Comparison of ENCODE assay signal across 9 cellular contexts in genomic region chr9:19085295-19085694, GRCh38. TPM values are rescaled to one million over a fixed set of nuclear protein-coding genes. Genes with fewer than 3 reads are reported as not detected.
A peak's percentile ranks its signal among the peaks of the same experiment; 100 is the strongest.
DNase-seq lines count a peak whose midpoint lies in the region; ATAC-seq, FAIRE-seq and TF ChIP-seq lines count a peak whose summit lies in the region.
"Had no signal": no experiment of that assay in that cellular context is flagged by ENCODE, and none has a peak within 500 bp of the region (broad histone marks: within the 10 kb centered on the region; RNA-seq: fewer than 3 reads in every experiment).

No MANE protein-coding gene starts in this region.

- TF ChIP-seq CTCF in NB4 (IDR thresholded peaks at IDR 0.05; ENCODE audit: low read depth, low read length): peak; percentile 56
- TF ChIP-seq CTCF in bronchial epithelial cell (IDR thresholded peaks at IDR 0.05; ENCODE audit: insufficient read depth, low read length, severe bottlenecking): peak; percentile 37
- TF ChIP-seq CTCF in gastrocnemius medialis (IDR thresholded peaks at IDR 0.05 in 4 of 5, conservative IDR thresholded peaks at IDR 0.05 in 1 of 5): peak in 3 of 5 experiments; percentile 19 to 39 (median 28)
- no peak for TF ChIP-seq CTCF in coronary artery (IDR thresholded peaks at IDR 0.05)

- H3K27ac ChIP-seq in gastrocnemius medialis (no peak overlapping the region), aorta (ENCODE audit: low read depth in 1 of 2, low read length in 2 of 2) (no peak overlapping the region), coronary artery (no peak overlapping the region)
- H3K27ac ChIP-seq: skin epidermis had no signal

- H3K4me3 ChIP-seq in NB4 (ENCODE audit: low read depth, low read length): no peak overlapping the region
- H3K4me3 ChIP-seq in bronchial epithelial cell (ENCODE audit: low read depth, low read length): no peak overlapping the region
- H3K4me3 ChIP-seq in gastrocnemius medialis: no peak overlapping the region
- no peak overlapping the region for H3K4me3 ChIP-seq in aorta (ENCODE audit: low read length in 2 of 2)
- no peak overlapping the region for H3K4me3 ChIP-seq in coronary artery
- H3K4me3 ChIP-seq: skin epidermis had no signal

- no peaks in the 10 kb centered on the region for H3K27me3 Mint-ChIP-seq in activated naive CD4-positive, alpha-beta T cell treated with anti-CD3 and anti-CD28 coated beads, Interleukin-2, amount 10 ng/mL, durations not matched to agents 7 days and 5 days

- H3K4me3 Mint-ChIP-seq in activated naive CD4-positive, alpha-beta T cell treated with anti-CD3 and anti-CD28 coated beads, Interleukin-2, amount 10 ng/mL, durations not matched to agents 7 days and 5 days: no peak overlapping the region

- H3K36me3 Mint-ChIP-seq in activated naive CD4-positive, alpha-beta T cell treated with anti-CD3 and anti-CD28 coated beads, Interleukin-2, amount 10 ng/mL, durations not matched to agents 7 days and 5 days: peaks cover 38% of the 10 kb centered on the region

- no peak for DNase-seq in activated naive CD4-positive, alpha-beta T cell treated with anti-CD3 and anti-CD28 coated beads, Interleukin-2, amount 10 ng/mL, durations not matched to agents 7 days and 5 days
- DNase-seq in activated naive CD4-positive, alpha-beta T cell treated with Interleukin-2 at 50 U/mL for 16 hours: no peak
- DNase-seq in NB4 (ENCODE audit: low read depth) (peak; percentile 64), bronchial epithelial cell (ENCODE audit: low read depth) (peak; percentile 46), gastrocnemius medialis (no peak), aorta (no peak), coronary artery (ENCODE audit: low spot score) (no peak)

- CTCF ChIA-PET in activated naive CD4-positive, alpha-beta T cell treated with anti-CD3 and anti-CD28 coated beads, Interleukin-2, amount 10 ng/mL, durations not matched to agents 7 days and 5 days (lab: Charles Lee): interaction anchor here (0.7 to 7.3 kb wide), 16 partner anchors 9 to 372 kb away, joined by 3 to 63 read pairs (median 4); partner anchors contain the start of gene RRAGA

- no peaks in the 10 kb centered on the region for H3K4me1 ChIP-seq in gastrocnemius medialis
- H3K4me1 ChIP-seq in aorta (ENCODE audit: control insufficient read depth in 1 of 2, insufficient read depth in 2 of 2, low read length in 2 of 2): no peaks in the 10 kb centered on the region

- FAIRE-seq in bronchial epithelial cell (lab: Jason Lieb, UNC): no peak

- no peak for ATAC-seq in gastrocnemius medialis
- no peak for ATAC-seq in GM21619 (IDR thresholded peaks at IDR 0.05; ENCODE audit: unreplicated experiment)
- no peak for ATAC-seq in aorta (ENCODE audit: low FRiP score)

- no peaks in the 10 kb centered on the region for H3K9me3 Mint-ChIP-seq in activated naive CD4-positive, alpha-beta T cell treated with anti-CD3 and anti-CD28 coated beads, Interleukin-2, amount 10 ng/mL, durations not matched to agents 7 days and 5 days

- no peaks in the 10 kb centered on the region for H3K27me3 ChIP-seq in bronchial epithelial cell (ENCODE audit: control insufficient read depth, insufficient read depth, low read length)
- no peaks in the 10 kb centered on the region for H3K27me3 ChIP-seq in gastrocnemius medialis
- H3K27me3 ChIP-seq in aorta (ENCODE audit: control insufficient read depth in 1 of 2, insufficient read depth in 2 of 2, low read length in 1 of 2): no peaks in the 10 kb centered on the region

- intact Hi-C loops in gastrocnemius medialis (cut with DNase I; ENCODE audit: low total_unique reads) (loop anchor here (1.0 to 10.0 kb wide), 2 partner anchors 89 to 370 kb away; no protein-coding TSS in a partner anchor), aorta (cut with DNase I) (no loop called here)

- no peaks in the 10 kb centered on the region for H3K36me3 ChIP-seq in bronchial epithelial cell (ENCODE audit: control insufficient read depth, insufficient read depth, low read length)
- peaks cover 2 to 55% of the 10 kb centered on the region in 2 donors for H3K36me3 ChIP-seq in gastrocnemius medialis
- peaks cover 0 to 2% of the 10 kb centered on the region in 2 donors for H3K36me3 ChIP-seq in aorta (ENCODE audit: control insufficient read depth in 1 of 2, insufficient read depth in 2 of 2, low read length in 1 of 2)

- peaks cover 2% of the 10 kb centered on the region for H3K4me1 Mint-ChIP-seq in activated naive CD4-positive, alpha-beta T cell treated with anti-CD3 and anti-CD28 coated beads, Interleukin-2, amount 10 ng/mL, durations not matched to agents 7 days and 5 days

- peak overlapping the region; percentile 0 for H3K27ac Mint-ChIP-seq in activated naive CD4-positive, alpha-beta T cell treated with anti-CD3 and anti-CD28 coated beads, Interleukin-2, amount 10 ng/mL, durations not matched to agents 7 days and 5 days

- in situ Hi-C loops in gastrocnemius medialis (cut with MboI; ENCODE audit: low sequenced_read_pairs in 4 of 4): loop anchor here in 2 of 4 donors (10.0 kb wide), 2 partner anchors 90 to 100 kb away; no protein-coding TSS in a partner anchor

- WGBS in aorta, 2 donors: 70 to 82% methylated on average over 2 of the region's 2 CpGs

- H3K9me3 ChIP-seq in gastrocnemius medialis (no peaks in the 10 kb centered on the region), aorta (ENCODE audit: control insufficient read depth, low read length) (no peaks in the 10 kb centered on the region)

- TF ChIP-seq POLR2A in NB4 (IDR thresholded peaks at IDR 0.05; ENCODE audit: extremely low read depth, insufficient read length) (no peak), gastrocnemius medialis (IDR thresholded peaks at IDR 0.05) (no peak)

RNA-seq across cellular contexts. Expression of gene HAUS6, which starts 17.4 kb away (rescaled TPM):
- total RNA-seq in bronchial epithelial cell: 11.1 and 12.9 TPM in 2 replicates
- 1 to 10 TPM; 3.7 to 6.3 (median 5.3) TPM for total RNA-seq in gastrocnemius medialis
- total RNA-seq in aorta: 1 to 10 TPM; 8.4 to 9.2 TPM
- polyA plus RNA-seq in aorta: 1 to 10 TPM; 1.4 to 3.3 TPM

RNA-seq across cellular contexts. Expression of gene RRAGA, which starts 36.1 kb away (rescaled TPM):
- total RNA-seq in bronchial epithelial cell (29.7 and 41.6 TPM in 2 replicates), gastrocnemius medialis (10 to 100 TPM; 65.2 to 70.4 (median 65.5) TPM), aorta (10 to 100 TPM; 85.9 to 87.2 TPM)
- polyA plus RNA-seq in aorta: 10 to 100 TPM; 47.6 to 94.8 TPM

RNA-seq across cellular contexts. Expression of gene PLIN2, which starts 42.0 kb away (rescaled TPM):
- total RNA-seq in bronchial epithelial cell (167 and 209 TPM in 2 replicates), gastrocnemius medialis (1,000 to 10,000 TPM in 3 of 4 donors, 100 to 1,000 TPM in 1; 485 to 1,318 (median 1,176) TPM), aorta (100 to 1,000 TPM in 1 of 2 donors, 10 to 100 TPM in 1; 61.3 to 148 TPM)
- polyA plus RNA-seq in aorta: 100 to 1,000 TPM in 1 of 2 donors, 10 to 100 TPM in 1; 22.5 to 112 TPM

RNA-seq across cellular contexts. Expression of gene SAXO1, which starts 52.3 kb away (rescaled TPM):
- not detected in 2 replicates for total RNA-seq in bronchial epithelial cell
- under 1 TPM in 1 of 4 donors, not detected in 3; 0.20 TPM for total RNA-seq in gastrocnemius medialis
- total RNA-seq in aorta: under 1 TPM; 0.24 to 0.29 TPM
- not detected for polyA plus RNA-seq in aorta

Comparison
In these comparisons a context has a peak if more than half of its experiments do, and no peak if none do; other contexts are left out.
1. DNase-seq: peak in NB4 (single experiment) and bronchial epithelial cell (single experiment); none in activated naive CD4-positive, alpha-beta T cell treated with anti-CD3 and anti-CD28 coated beads, Interleukin-2, amount 10 ng/mL, durations not matched to agents 7 days and 5 days (single experiment), activated naive CD4-positive, alpha-beta T cell treated with Interleukin-2 at 50 U/mL for 16 hours (single experiment), gastrocnemius medialis (0 of 2), aorta (0 of 2) and coronary artery (single experiment).